In genomic region chr2:25375989-25376545, GRCh38 we compare ENCODE assay signal across 8 cellular contexts. TPM values are rescaled to one million over a fixed set of nuclear protein-coding genes. Genes with fewer than 3 reads are reported as not detected.
A peak's percentile ranks its signal among the peaks of the same experiment; 100 is the strongest.
DNase-seq lines count a peak whose midpoint lies in the region; ATAC-seq and TF ChIP-seq lines count a peak whose summit lies in the region.

No MANE protein-coding gene starts in this region.

- intact Hi-C loops in stomach (cut with DNase I; ENCODE audit: low total_unique reads), result loop anchor here (10.0 kb wide), 1 partner anchor 149 kb away; no protein-coding TSS in a partner anchor

- no peaks in the 10 kb centered on the region for H3K9me3 ChIP-seq in stomach

- ATAC-seq in WTC11, result no peak
- no peak for ATAC-seq in HG03108 (IDR thresholded peaks at IDR 0.05; ENCODE audit: unreplicated experiment)

- no peaks in the 10 kb centered on the region for H3K9me3 Mint-ChIP-seq in activated T-cell treated with anti-CD3 and anti-CD28 coated beads, Interleukin-2, amount 50 U/mL, for 24 hours
- H3K9me3 Mint-ChIP-seq in WTC11 (peaks cover 16% of the 10 kb centered on the region), immature natural killer cell (peaks cover 0 to 2% (median 0%) of the 10 kb centered on the region in 6 donors)

- no peak for TF ChIP-seq POLR2A in stomach (IDR thresholded peaks at IDR 0.05)

- no peaks in the 10 kb centered on the region for H3K27me3 ChIP-seq in stomach

- H3K36me3 ChIP-seq in stomach, result no peaks in the 10 kb centered on the region

- no peaks in the 10 kb centered on the region for H3K27me3 Mint-ChIP-seq in activated T-cell treated with anti-CD3 and anti-CD28 coated beads, Interleukin-2, amount 50 U/mL, for 24 hours
- H3K27me3 Mint-ChIP-seq in WTC11 (ENCODE audit: low read depth) (peaks cover 28% of the 10 kb centered on the region), immature natural killer cell (ENCODE audit: low read depth in 3 of 3) (peaks cover 7 to 13% (median 11%) of the 10 kb centered on the region in 3 donors)

- H3K27ac Mint-ChIP-seq in activated T-cell treated with anti-CD3 and anti-CD28 coated beads, Interleukin-2, amount 50 U/mL, for 24 hours, result peak overlapping the region; percentile 86
- no peak overlapping the region for H3K27ac Mint-ChIP-seq in WTC11
- H3K27ac Mint-ChIP-seq in immature natural killer cell, result peak overlapping the region; percentile 4 to 80 (median 68)

- whole genome bisulfite sequencing in stomach, 5 donors, result 70 to 79% (median 76%) methylated on average over 16 of the region's 16 CpGs

- no peak for DNase-seq in activated T-cell treated with anti-CD3 and anti-CD28 coated beads, Interleukin-2, amount 50 U/mL, for 24 hours
- no peak for DNase-seq in activated T-cell treated with anti-CD3 and anti-CD28 coated beads, Interleukin-2, amount 50 U/mL, for 1 hour
- DNase-seq in WTC11 (ENCODE audit: low spot score), result no peak
- no peak for DNase-seq in immature natural killer cell
- peak; percentile 19 for DNase-seq in stomach
- no peak for DNase-seq in NCI-H1092 treated with DMSO at 0.1 percent for 48 hours (lab: John Stamatoyannopoulos, UW)
- no peak for DNase-seq in NCI-H510A (lab: John Stamatoyannopoulos, UW)

- POLR2A ChIA-PET in WTC11 (lab: Charles Lee), result interaction anchor here (0.6 kb wide), 2 partner anchors 210 to 335 kb away, joined by 9 to 10 read pairs; no protein-coding TSS in a partner anchor

- TF ChIP-seq CTCF in WTC11 (IDR thresholded peaks at IDR 0.05) (no peak), stomach (IDR thresholded peaks at IDR 0.05) (no peak)

- H3K27ac ChIP-seq in stomach, result peak overlapping the region in 3 of 5 donors; percentile 11 to 71 (median 62)

- TF ChIP-seq EP300 in stomach (IDR thresholded peaks at IDR 0.05), result no peak

- CTCF ChIA-PET in WTC11 (lab: Charles Lee), result interaction anchor here (0.6 to 3.4 kb wide), 24 partner anchors 8 to 289 kb away, joined by 3 to 75 read pairs (median 5); partner anchors contain the start of gene DNMT3A

- H3K4me1 Mint-ChIP-seq in activated T-cell treated with anti-CD3 and anti-CD28 coated beads, Interleukin-2, amount 50 U/mL, for 24 hours (ENCODE audit: low read depth), result peaks cover 46% of the 10 kb centered on the region
- H3K4me1 Mint-ChIP-seq in WTC11 (peaks cover 21% of the 10 kb centered on the region), immature natural killer cell (peaks cover 26% of the 10 kb centered on the region in 2 donors)

- H3K4me3 Mint-ChIP-seq in activated T-cell treated with anti-CD3 and anti-CD28 coated beads, Interleukin-2, amount 50 U/mL, for 24 hours, result peak overlapping the region; percentile 18
- H3K4me3 Mint-ChIP-seq in WTC11 (peak overlapping the region; percentile 52), immature natural killer cell (peak overlapping the region; percentile 27 to 77 (median 58))

- peaks cover 18 to 47% (median 27%) of the 10 kb centered on the region in 4 donors for H3K4me1 ChIP-seq in stomach

- H3K4me3 ChIP-seq in stomach, result peak overlapping the region in 2 of 4 donors; percentile 14 to 20

- H3K36me3 Mint-ChIP-seq in activated T-cell treated with anti-CD3 and anti-CD28 coated beads, Interleukin-2, amount 50 U/mL, for 24 hours (ENCODE audit: low read depth), result peaks cover 3% of the 10 kb centered on the region
- H3K36me3 Mint-ChIP-seq in WTC11 (peaks cover 22% of the 10 kb centered on the region), immature natural killer cell (peaks cover 0 to 10% (median 8%) of the 10 kb centered on the region in 3 donors)

TF ChIP-seq in WTC11, 78 proteins besides CTCF, POLR2A, EP300 and RAD21:
- TF ChIP-seq FOXK1 (CRISPR knock-in tag; IDR thresholded peaks at IDR 0.05) (no peak), GABPB1 (CRISPR knock-in tag; IDR thresholded peaks at IDR 0.05) (no peak), NFATC4 (CRISPR knock-in tag; IDR thresholded peaks at IDR 0.05) (no peak), IRF2 (CRISPR knock-in tag; IDR thresholded peaks at IDR 0.05; ENCODE audit: borderline replicate concordance, low read depth) (no peak), MAX (CRISPR knock-in tag; IDR thresholded peaks at IDR 0.05) (no peak), ZNF138 (CRISPR knock-in tag; conservative IDR thresholded peaks at IDR 0.05) (no peak), RELA (CRISPR knock-in tag; IDR thresholded peaks at IDR 0.05; ENCODE audit: borderline replicate concordance) (no peak)
- TF ChIP-seq, protein P1, sequence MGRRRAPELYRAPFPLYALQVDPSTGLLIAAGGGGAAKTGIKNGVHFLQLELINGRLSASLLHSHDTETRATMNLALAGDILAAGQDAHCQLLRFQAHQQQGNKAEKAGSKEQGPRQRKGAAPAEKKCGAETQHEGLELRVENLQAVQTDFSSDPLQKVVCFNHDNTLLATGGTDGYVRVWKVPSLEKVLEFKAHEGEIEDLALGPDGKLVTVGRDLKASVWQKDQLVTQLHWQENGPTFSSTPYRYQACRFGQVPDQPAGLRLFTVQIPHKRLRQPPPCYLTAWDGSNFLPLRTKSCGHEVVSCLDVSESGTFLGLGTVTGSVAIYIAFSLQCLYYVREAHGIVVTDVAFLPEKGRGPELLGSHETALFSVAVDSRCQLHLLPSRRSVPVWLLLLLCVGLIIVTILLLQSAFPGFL (CRISPR knock-in tag; IDR thresholded peaks at IDR 0.05; ENCODE audit: borderline replicate concordance), result no peak

RNA-seq across cellular contexts. Expression of gene DNMT3A, which starts 34.3 kb away (rescaled TPM):
- total RNA-seq in WTC11 (2021) (154 to 162 TPM (median 154 TPM) in 3 replicates), stomach (10 to 100 TPM in 4 of 5 donors, 1 to 10 TPM in 1; 6.4 to 47.4 (median 21.9) TPM)
- polyA plus RNA-seq in immature natural killer cell (10 to 100 TPM in 1 of 3 donors, 1 to 10 TPM in 2; 9.4 to 15.9 (median 9.9) TPM), stomach (10 to 100 TPM in 1 of 3 donors, 1 to 10 TPM in 2; 3.4 to 10.1 (median 5.1) TPM)
